ENCODE assay signal across 1 cellular context in the genomic region with DNA sequence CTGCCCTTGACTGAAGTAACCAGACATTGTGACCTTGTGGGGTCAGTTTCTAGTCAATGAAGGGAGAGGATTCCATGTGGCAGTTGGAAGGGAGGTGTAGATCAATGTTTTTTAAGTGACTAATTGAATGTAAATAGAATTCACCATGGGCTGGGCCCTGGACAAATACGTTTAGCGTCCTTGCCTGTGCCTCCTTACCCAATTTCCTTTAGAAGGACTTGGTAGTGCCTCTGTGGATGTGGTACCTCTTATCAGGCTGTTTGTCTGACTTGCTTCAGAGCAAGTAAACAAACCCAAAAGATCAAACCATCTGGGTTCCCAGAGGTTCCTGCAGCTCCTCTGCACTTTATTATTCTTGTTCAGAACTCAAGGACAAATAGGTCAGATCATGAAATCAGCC.
TF ChIP-seq lines count a peak whose summit lies in the region.

No MANE protein-coding gene starts in this region.

TF ChIP-seq in HepG2, 621 proteins besides CTCF, POLR2A, EP300 and RAD21 (continued from another document and continues in another):
- TF ChIP-seq POLR2G (IDR thresholded peaks at IDR 0.05; ENCODE audit: low read depth, low read length) = no peak
- TF ChIP-seq ZNF337 (CRISPR knock-in tag; IDR thresholded peaks at IDR 0.05; ENCODE audit: borderline replicate concordance, low read depth) = no peak
- peak; percentile 61 for TF ChIP-seq MED1 (CRISPR knock-in tag; IDR thresholded peaks at IDR 0.05)
- TF ChIP-seq TARDBP (CRISPR knock-in tag; IDR thresholded peaks at IDR 0.05) = peak; percentile 69
- TF ChIP-seq ZNF354B (CRISPR knock-in tag; IDR thresholded peaks at IDR 0.05) = no peak
- peak; percentile 53; the same call in 1 of the 2 replicates for TF ChIP-seq THRA (CRISPR knock-in tag; IDR thresholded peaks at IDR 0.05; ENCODE audit: borderline replicate concordance)
- TF ChIP-seq BORCS8-MEF2B (CRISPR knock-in tag; IDR thresholded peaks at IDR 0.05) = no peak
- TF ChIP-seq, protein P1, sequence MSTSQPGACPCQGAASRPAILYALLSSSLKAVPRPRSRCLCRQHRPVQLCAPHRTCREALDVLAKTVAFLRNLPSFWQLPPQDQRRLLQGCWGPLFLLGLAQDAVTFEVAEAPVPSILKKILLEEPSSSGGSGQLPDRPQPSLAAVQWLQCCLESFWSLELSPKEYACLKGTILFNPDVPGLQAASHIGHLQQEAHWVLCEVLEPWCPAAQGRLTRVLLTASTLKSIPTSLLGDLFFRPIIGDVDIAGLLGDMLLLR (CRISPR knock-in tag; IDR thresholded peaks at IDR 0.05) = no peak
- TF ChIP-seq ZNF569 (CRISPR knock-in tag; IDR thresholded peaks at IDR 0.05; ENCODE audit: borderline replicate concordance) = no peak
- TF ChIP-seq, protein P2, sequence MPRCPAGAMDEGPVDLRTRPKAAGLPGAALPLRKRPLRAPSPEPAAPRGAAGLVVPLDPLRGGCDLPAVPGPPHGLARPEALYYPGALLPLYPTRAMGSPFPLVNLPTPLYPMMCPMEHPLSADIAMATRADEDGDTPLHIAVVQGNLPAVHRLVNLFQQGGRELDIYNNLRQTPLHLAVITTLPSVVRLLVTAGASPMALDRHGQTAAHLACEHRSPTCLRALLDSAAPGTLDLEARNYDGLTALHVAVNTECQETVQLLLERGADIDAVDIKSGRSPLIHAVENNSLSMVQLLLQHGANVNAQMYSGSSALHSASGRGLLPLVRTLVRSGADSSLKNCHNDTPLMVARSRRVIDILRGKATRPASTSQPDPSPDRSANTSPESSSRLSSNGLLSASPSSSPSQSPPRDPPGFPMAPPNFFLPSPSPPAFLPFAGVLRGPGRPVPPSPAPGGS (CRISPR knock-in tag; IDR thresholded peaks at IDR 0.05) = no peak
- no peak for TF ChIP-seq ZNF263 (CRISPR knock-in tag; IDR thresholded peaks at IDR 0.05)
- peak; percentile 50; the same call in 1 of the 2 replicates for TF ChIP-seq ZFP1 (CRISPR knock-in tag; IDR thresholded peaks at IDR 0.05)
- TF ChIP-seq ZNF512 (CRISPR knock-in tag; IDR thresholded peaks at IDR 0.05) = no peak
- no peak for TF ChIP-seq ZKSCAN5 (CRISPR knock-in tag; IDR thresholded peaks at IDR 0.05)
- TF ChIP-seq, protein P3, sequence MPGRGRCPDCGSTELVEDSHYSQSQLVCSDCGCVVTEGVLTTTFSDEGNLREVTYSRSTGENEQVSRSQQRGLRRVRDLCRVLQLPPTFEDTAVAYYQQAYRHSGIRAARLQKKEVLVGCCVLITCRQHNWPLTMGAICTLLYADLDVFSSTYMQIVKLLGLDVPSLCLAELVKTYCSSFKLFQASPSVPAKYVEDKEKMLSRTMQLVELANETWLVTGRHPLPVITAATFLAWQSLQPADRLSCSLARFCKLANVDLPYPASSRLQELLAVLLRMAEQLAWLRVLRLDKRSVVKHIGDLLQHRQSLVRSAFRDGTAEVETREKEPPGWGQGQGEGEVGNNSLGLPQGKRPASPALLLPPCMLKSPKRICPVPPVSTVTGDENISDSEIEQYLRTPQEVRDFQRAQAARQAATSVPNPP (CRISPR knock-in tag; IDR thresholded peaks at IDR 0.05) = 0 out of 2 replicates have a peak, but pooled peaks have one; percentile 42
- TF ChIP-seq REXO4 (CRISPR knock-in tag; IDR thresholded peaks at IDR 0.05; ENCODE audit: borderline replicate concordance) = no peak
- TF ChIP-seq NR1H2 (CRISPR knock-in tag; IDR thresholded peaks at IDR 0.05; ENCODE audit: borderline replicate concordance, low read depth) = no peak
- no peak for TF ChIP-seq MTA3 (CRISPR knock-in tag; IDR thresholded peaks at IDR 0.05)
- TF ChIP-seq HOXD1 (CRISPR knock-in tag; IDR thresholded peaks at IDR 0.05) = no peak
- TF ChIP-seq, protein P4, sequence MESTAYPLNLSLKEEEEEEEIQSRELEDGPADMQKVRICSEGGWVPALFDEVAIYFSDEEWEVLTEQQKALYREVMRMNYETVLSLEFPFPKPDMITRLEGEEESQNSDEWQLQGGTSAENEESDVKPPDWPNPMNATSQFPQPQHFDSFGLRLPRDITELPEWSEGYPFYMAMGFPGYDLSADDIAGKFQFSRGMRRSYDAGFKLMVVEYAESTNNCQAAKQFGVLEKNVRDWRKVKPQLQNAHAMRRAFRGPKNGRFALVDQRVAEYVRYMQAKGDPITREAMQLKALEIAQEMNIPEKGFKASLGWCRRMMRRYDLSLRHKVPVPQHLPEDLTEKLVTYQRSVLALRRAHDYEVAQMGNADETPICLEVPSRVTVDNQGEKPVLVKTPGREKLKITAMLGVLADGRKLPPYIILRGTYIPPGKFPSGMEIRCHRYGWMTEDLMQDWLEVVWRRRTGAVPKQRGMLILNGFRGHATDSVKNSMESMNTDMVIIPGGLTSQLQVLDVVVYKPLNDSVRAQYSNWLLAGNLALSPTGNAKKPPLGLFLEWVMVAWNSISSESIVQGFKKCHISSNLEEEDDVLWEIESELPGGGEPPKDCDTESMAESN (CRISPR knock-in tag; conservative IDR thresholded peaks at IDR 0.05) = no peak
- peak; percentile 71; the same call in 1 of the 2 replicates for TF ChIP-seq RARA (CRISPR knock-in tag; IDR thresholded peaks at IDR 0.05)
- peak; percentile 23; the same call in 1 of the 2 replicates for TF ChIP-seq SOX13 (IDR thresholded peaks at IDR 0.05)
- peak in 1 of 2 experiments; percentile 66; a peak in 2 of 4 replicates for TF ChIP-seq SOX13 (CRISPR knock-in tag; conservative IDR thresholded peaks at IDR 0.05 in 1 of 2, IDR thresholded peaks at IDR 0.05 in 1 of 2)
- TF ChIP-seq WIZ (CRISPR knock-in tag; IDR thresholded peaks at IDR 0.05) = no peak
- TF ChIP-seq ZNF782 (CRISPR knock-in tag; IDR thresholded peaks at IDR 0.05; ENCODE audit: borderline replicate concordance) = no peak
- TF ChIP-seq SOX6 (IDR thresholded peaks at IDR 0.05) = no peak
- TF ChIP-seq SOX6 (CRISPR knock-in tag; IDR thresholded peaks at IDR 0.05) = peak; percentile 80
- no peak for TF ChIP-seq ZBTB3 (CRISPR knock-in tag; IDR thresholded peaks at IDR 0.05; ENCODE audit: borderline replicate concordance, low read depth)
- TF ChIP-seq ZNF335 (CRISPR knock-in tag; IDR thresholded peaks at IDR 0.05) = peak; percentile 32; the same call in 1 of the 2 replicates
- peak; percentile 49; the same call in 1 of the 2 replicates for TF ChIP-seq ZNF503 (CRISPR knock-in tag; IDR thresholded peaks at IDR 0.05)
- peak; percentile 75 for TF ChIP-seq BCL6 (CRISPR knock-in tag; IDR thresholded peaks at IDR 0.05)
- TF ChIP-seq HOMEZ (CRISPR knock-in tag; IDR thresholded peaks at IDR 0.05; ENCODE audit: low read depth) = peak; percentile 25; the same call in 1 of the 2 replicates
- TF ChIP-seq DZIP1 (CRISPR knock-in tag; IDR thresholded peaks at IDR 0.05) = no peak
- TF ChIP-seq, protein P5, sequence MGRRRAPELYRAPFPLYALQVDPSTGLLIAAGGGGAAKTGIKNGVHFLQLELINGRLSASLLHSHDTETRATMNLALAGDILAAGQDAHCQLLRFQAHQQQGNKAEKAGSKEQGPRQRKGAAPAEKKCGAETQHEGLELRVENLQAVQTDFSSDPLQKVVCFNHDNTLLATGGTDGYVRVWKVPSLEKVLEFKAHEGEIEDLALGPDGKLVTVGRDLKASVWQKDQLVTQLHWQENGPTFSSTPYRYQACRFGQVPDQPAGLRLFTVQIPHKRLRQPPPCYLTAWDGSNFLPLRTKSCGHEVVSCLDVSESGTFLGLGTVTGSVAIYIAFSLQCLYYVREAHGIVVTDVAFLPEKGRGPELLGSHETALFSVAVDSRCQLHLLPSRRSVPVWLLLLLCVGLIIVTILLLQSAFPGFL (CRISPR knock-in tag; IDR thresholded peaks at IDR 0.05) = no peak
- TF ChIP-seq GABPA (IDR thresholded peaks at IDR 0.05; ENCODE audit: low read depth, low read length) = no peak
- peak; percentile 17; the same call in 1 of the 2 replicates for TF ChIP-seq GABPA (CRISPR knock-in tag; IDR thresholded peaks at IDR 0.05; ENCODE audit: low read depth)
- no peak for TF ChIP-seq MXD1 (CRISPR knock-in tag; IDR thresholded peaks at IDR 0.05)
- TF ChIP-seq ZNF430 (CRISPR knock-in tag; IDR thresholded peaks at IDR 0.05) = no peak
- no peak for TF ChIP-seq ZFP37 (CRISPR knock-in tag; IDR thresholded peaks at IDR 0.05; ENCODE audit: borderline replicate concordance)
- no peak for TF ChIP-seq ZNF784 (CRISPR knock-in tag; IDR thresholded peaks at IDR 0.05; ENCODE audit: borderline replicate concordance)
- no peak for TF ChIP-seq MED13 (CRISPR knock-in tag; IDR thresholded peaks at IDR 0.05)
- no peak for TF ChIP-seq SNAI1 (CRISPR knock-in tag; IDR thresholded peaks at IDR 0.05; ENCODE audit: borderline replicate concordance)
- 0 out of 2 replicates have a peak, but pooled peaks have one; percentile 30 for TF ChIP-seq SNAPC2 (CRISPR knock-in tag; IDR thresholded peaks at IDR 0.05)
- TF ChIP-seq GTF2F1 (IDR thresholded peaks at IDR 0.05; ENCODE audit: low read length) = no peak
- no peak for TF ChIP-seq DR1 (CRISPR knock-in tag; IDR thresholded peaks at IDR 0.05)
- no peak for TF ChIP-seq ZFP90 (CRISPR knock-in tag; IDR thresholded peaks at IDR 0.05; ENCODE audit: borderline replicate concordance)
- TF ChIP-seq EEA1 (CRISPR knock-in tag; IDR thresholded peaks at IDR 0.05; ENCODE audit: borderline replicate concordance) = no peak
